In the genomic region with DNA sequence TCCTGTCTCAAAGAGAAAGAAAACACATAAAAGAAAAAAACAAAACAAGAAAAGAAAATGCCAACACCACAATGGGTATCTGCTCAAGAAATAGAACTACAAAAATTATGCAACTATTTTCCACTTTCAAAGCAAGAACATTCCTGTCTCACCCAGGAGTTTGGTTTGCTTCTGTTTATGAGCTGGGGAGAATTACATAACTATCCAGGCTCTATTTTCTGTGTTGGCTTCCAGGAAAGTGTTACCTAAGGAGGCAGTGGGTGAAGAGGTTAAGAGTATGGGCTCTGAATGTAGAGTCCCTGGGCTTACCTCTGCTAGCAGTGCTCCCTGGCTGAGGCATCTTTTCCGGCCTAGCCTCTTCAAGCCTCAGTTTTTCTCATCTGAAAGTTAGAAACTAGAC, we compare ENCODE assay signal across 24 cellular contexts.
"Had no signal": no experiment of that assay in that cellular context is flagged by ENCODE, and none has a peak within 500 bp of the region (broad histone marks: within the 10 kb centered on the region; RNA-seq: fewer than 3 reads in every experiment).

No MANE protein-coding gene starts in this region.

- H3K4me3 ChIP-seq: heart left ventricle, left ventricle myocardium inferior, mucosa of descending colon, pancreas, prostate gland, sigmoid colon, smooth muscle cell, tibial nerve, upper lobe of left lung had no signal

- FAIRE-seq: pancreas had no signal

- ATAC-seq: heart left ventricle; mucosa of descending colon; naive thymus-derived CD4-positive, alpha-beta T cell; pancreas; right cardiac atrium; stimulated activated memory B cell treated with anti-CD40 and anti-IgM and Interleukin-4, amounts not matched to agents 10 μg/mL and 1 μg/mL and 100 μg/mL, for 72 hours; stimulated activated naive CD8-positive, alpha-beta T cell treated with anti-CD3 and anti-CD28 coated beads, Interleukin-15, amount 100 ng/mL, for 72 hours had no signal

- H3K27me3 ChIP-seq: upper lobe of left lung had no signal

- H3K4me1 ChIP-seq: heart left ventricle, left ventricle myocardium inferior, pancreas, prostate gland, tibial nerve, upper lobe of left lung had no signal

- H3K9me3 ChIP-seq: mucosa of descending colon, pancreas, prostate gland, sigmoid colon, upper lobe of left lung had no signal

- H3K36me3 ChIP-seq: heart left ventricle, left ventricle myocardium inferior, pancreas, prostate gland, sigmoid colon, tibial nerve, upper lobe of left lung had no signal

- H3K27ac ChIP-seq: heart left ventricle, left ventricle myocardium inferior, pancreas, prostate gland, sigmoid colon, upper lobe of left lung had no signal

- DNase-seq: heart left ventricle; hypothalamus; immature natural killer cell; left ventricle myocardium inferior; midbrain; mucosa of descending colon; naive thymus-derived CD4-positive, alpha-beta T cell; pancreas; posterior cingulate gyrus; retina; right cardiac atrium; sigmoid colon; stimulated activated CD4-positive, alpha-beta T cell treated with anti-CD3 and anti-CD28 coated beads, Interleukin-1b, Interleukin-23, amount 100 ng/mL, for 48 hours; stimulated activated CD4-positive, alpha-beta T cell treated with anti-CD3 and anti-CD28 coated beads, Interleukin-2, amount 100 ng/mL, for 48 hours; stimulated activated CD4-positive, alpha-beta T cell treated with anti-CD3 and anti-CD28 coated beads, Interleukin-4, amount 100 ng/mL, for 4 hours; stimulated activated CD8-positive, alpha-beta memory T cell treated with anti-CD3 and anti-CD28 coated beads, Interleukin-4, amount 100 ng/mL, for 48 hours; stimulated activated naive CD4-positive, alpha-beta T cell treated with Interleukin-2 at 50 U/mL for 16 hours; stimulated activated naive CD8-positive, alpha-beta T cell treated with anti-CD3 and anti-CD28 coated beads, Interleukin-15, amount 100 ng/mL, for 72 hours; substantia nigra; upper lobe of left lung had no signal
